28 cellular contexts compared by ENCODE assay signal in genomic region chr9:995192-995591, GRCh38. TPM values are rescaled to one million over a fixed set of nuclear protein-coding genes. Genes with fewer than 3 reads are reported as not detected.
"Had no signal": no experiment of that assay in that cellular context is flagged by ENCODE, and none has a peak within 500 bp of the region (broad histone marks: within the 10 kb centered on the region; RNA-seq: fewer than 3 reads in every experiment).

No MANE protein-coding gene starts in this region.

- H3K27ac ChIP-seq: colonic mucosa, dorsolateral prefrontal cortex, esophagus squamous epithelium, heart left ventricle, right lobe of liver had no signal

- DNase-seq: activated CD4-positive, alpha-beta T cell treated with anti-CD3 and anti-CD28 coated beads for 1 hour; activated CD4-positive, alpha-beta T cell treated with anti-CD3 and anti-CD28 coated beads, Interleukin-2, amount 50 U/mL, for 1 hour; activated CD8-positive, alpha-beta T cell treated with anti-CD3 and anti-CD28 coated beads, Interleukin-2, amount 10 ng/mL, durations not matched to agents 7 days and 5 days; activated gamma-delta T cell; anterior cingulate cortex; colonic mucosa; dorsolateral prefrontal cortex; effector memory CD8-positive, alpha-beta T cell; esophagus squamous epithelium; heart left ventricle; islet precursor cell; left cardiac atrium; naive B cell; occipital lobe; posterior cingulate gyrus; right lobe of liver; stimulated activated CD4-positive, alpha-beta T cell treated with anti-CD3 and anti-CD28 coated beads, Interleukin-2, amount 100 ng/mL, for 48 hours; stimulated activated naive CD4-positive, alpha-beta T cell; T-helper 9 cell had no signal

- H3K36me3 Mint-ChIP-seq: activated naive CD4-positive, alpha-beta T cell treated with anti-CD3 and anti-CD28 coated beads, Interleukin-2, amount 50 U/mL, for 24 hours; memory B cell; naive B cell had no signal

- H3K4me3 Mint-ChIP-seq: activated CD8-positive, alpha-beta T cell treated with anti-CD3 and anti-CD28 coated beads, Interleukin-2, amount 10 ng/mL, durations not matched to agents 7 days and 5 days; activated naive CD4-positive, alpha-beta T cell treated with anti-CD3 and anti-CD28 coated beads, Interleukin-2, amount 50 U/mL, for 24 hours; activated T-helper 1 cell treated with anti-CD3 and anti-CD28 coated beads, Interleukin-12 subunit alpha, Interleukin-12 subunit beta, Interleukin-2, Interleukin-4 antibody, amounts not matched to agents 30 ng/mL and 10 ng/mL and 1 ng/mL, durations not matched to agents 14 hours and 24 hours and 36 hours; effector memory CD8-positive, alpha-beta T cell; memory B cell; naive B cell; neural crest cell had no signal

- H3K27me3 ChIP-seq: colonic mucosa, right lobe of liver had no signal

- H3K4me1 Mint-ChIP-seq: neural crest cell had no signal

- H3K4me3 ChIP-seq: colonic mucosa, dorsolateral prefrontal cortex, esophagus squamous epithelium, heart left ventricle, right lobe of liver had no signal

- H3K27ac Mint-ChIP-seq: activated CD8-positive, alpha-beta T cell treated with anti-CD3 and anti-CD28 coated beads, Interleukin-2, amount 10 ng/mL, durations not matched to agents 7 days and 5 days; activated naive CD4-positive, alpha-beta T cell treated with anti-CD3 and anti-CD28 coated beads, Interleukin-2, amount 50 U/mL, for 24 hours; activated T-helper 1 cell treated with anti-CD3 and anti-CD28 coated beads, Interleukin-12 subunit alpha, Interleukin-12 subunit beta, Interleukin-2, Interleukin-4 antibody, amounts not matched to agents 30 ng/mL and 10 ng/mL and 1 ng/mL, durations not matched to agents 14 hours and 24 hours and 36 hours; effector memory CD8-positive, alpha-beta T cell; memory B cell had no signal

- H3K9me3 ChIP-seq: colonic mucosa, right lobe of liver had no signal

- H3K4me1 ChIP-seq: colonic mucosa, right lobe of liver had no signal

- H3K36me3 ChIP-seq: colonic mucosa, esophagus squamous epithelium, heart left ventricle, right lobe of liver had no signal

- H3K9me3 Mint-ChIP-seq: activated naive CD4-positive, alpha-beta T cell treated with anti-CD3 and anti-CD28 coated beads, Interleukin-2, amount 50 U/mL, for 24 hours; activated T-helper 1 cell treated with anti-CD3 and anti-CD28 coated beads, Interleukin-12 subunit alpha, Interleukin-12 subunit beta, Interleukin-2, Interleukin-4 antibody, amounts not matched to agents 30 ng/mL and 10 ng/mL and 1 ng/mL, durations not matched to agents 14 hours and 24 hours and 36 hours; effector memory CD8-positive, alpha-beta T cell; memory B cell had no signal

RNA-seq across cellular contexts. Expression of gene DMRT3, which starts 18.7 kb away (rescaled TPM):
- total RNA-seq: activated CD8-positive, alpha-beta T cell treated with anti-CD3 and anti-CD28 coated beads, Interleukin-2, amount 10 ng/mL, durations not matched to agents 7 days and 5 days; activated T-helper 1 cell treated with anti-CD3 and anti-CD28 coated beads, Interleukin-12 subunit alpha, Interleukin-12 subunit beta, Interleukin-2, Interleukin-4 antibody, amounts not matched to agents 30 ng/mL and 10 ng/mL and 1 ng/mL, durations not matched to agents 14 hours and 24 hours and 36 hours; colonic mucosa; fibroblast of villous mesenchyme; left cardiac atrium; liver; mononuclear cell; neural crest cell; right lobe of liver; T-helper 1 cell treated with Interleukin-12 subunit alpha and Interleukin-12 subunit beta and Interleukin-4 antibody, amounts not matched to agents 30 ng/mL and 1 ng/mL, for 36 hours; ureter had no signal
- polyA plus RNA-seq: heart left ventricle, liver had no signal

RNA-seq across cellular contexts. Expression of gene DMRT2, which starts 55.0 kb away (rescaled TPM):
- total RNA-seq: activated CD8-positive, alpha-beta T cell treated with anti-CD3 and anti-CD28 coated beads, Interleukin-2, amount 10 ng/mL, durations not matched to agents 7 days and 5 days; fibroblast of villous mesenchyme; liver; mononuclear cell had no signal
